In genomic region chr10:51699145-51699474, GRCh38 we compare ENCODE assay signal across 8 cellular contexts. TPM values are rescaled to one million over a fixed set of nuclear protein-coding genes. Genes with fewer than 3 reads are reported as not detected.
DNase-seq lines count a peak whose midpoint lies in the region; ATAC-seq, FAIRE-seq and TF ChIP-seq lines count a peak whose summit lies in the region.

No MANE protein-coding gene starts in this region.

- H3K27me3 Mint-ChIP-seq in activated T-cell treated with anti-CD3 and anti-CD28 coated beads, Interleukin-2, amount 50 U/mL, for 72 hours (ENCODE audit: low read depth), result no peaks in the 10 kb centered on the region

- H3K36me3 Mint-ChIP-seq in activated T-cell treated with anti-CD3 and anti-CD28 coated beads, Interleukin-2, amount 50 U/mL, for 72 hours (ENCODE audit: insufficient read depth in 2 of 2), result peaks cover 11 to 25% of the 10 kb centered on the region in 2 donors

- TF ChIP-seq POLR2A in A549 (IDR thresholded peaks at IDR 0.05; ENCODE audit: low read length), result no peak

- no peak for TF ChIP-seq RAD21 in A549 (conservative IDR thresholded peaks at IDR 0.05 in 1 of 2, IDR thresholded peaks at IDR 0.05 in 1 of 2)

- peak overlapping the region; percentile 95 for H3K4me2 ChIP-seq in A549

- H3K27me3 ChIP-seq in small intestine (ENCODE audit: control insufficient read depth in 2 of 2, insufficient read depth in 2 of 2, low read length in 2 of 2), result no peaks in the 10 kb centered on the region

- H3K9me3 Mint-ChIP-seq in activated T-cell treated with anti-CD3 and anti-CD28 coated beads, Interleukin-2, amount 50 U/mL, for 72 hours, result no peaks in the 10 kb centered on the region

- no peak for TF ChIP-seq EP300 in A549 (IDR thresholded peaks at IDR 0.05)

- no peaks in the 10 kb centered on the region for H3K36me3 ChIP-seq in small intestine (ENCODE audit: control insufficient read depth in 2 of 2, insufficient read depth in 2 of 2, low read length in 2 of 2)

- H3K9me3 ChIP-seq in A549 (no peaks in the 10 kb centered on the region), small intestine (ENCODE audit: control insufficient read depth, low read depth) (no peaks in the 10 kb centered on the region)

- H3K4me1 ChIP-seq in A549 (peaks cover 7% of the 10 kb centered on the region; the same call in 2 of the 3 replicates), small intestine (ENCODE audit: control insufficient read depth in 2 of 2, insufficient read depth in 1 of 2, low read depth in 1 of 2, low read length in 1 of 2) (peaks cover 14 to 15% of the 10 kb centered on the region in 2 donors)

- no peak for DNase-seq in A549 (ENCODE audit: low read depth in 1 of 2, low spot score in 1 of 2)
- no peak for DNase-seq in activated T-cell treated with anti-CD3 and anti-CD28 coated beads, Interleukin-2, amount 50 U/mL, for 72 hours
- DNase-seq in hepatic stellate cell (ENCODE audit: low spot score), result peak; percentile 12
- DNase-seq in small intestine, result no peak
- DNase-seq in NCI-H1436 treated with DMSO at 0.1 percent for 48 hours (lab: John Stamatoyannopoulos, UW), result no peak
- no peak for DNase-seq in 8988T

- no peak for TF ChIP-seq CTCF in A549 (IDR thresholded peaks at IDR 0.05)

- ATAC-seq in A549 (peak; percentile 58 to 80), GM19043 (IDR thresholded peaks at IDR 0.05; ENCODE audit: low read depth, unreplicated experiment) (peak; percentile 29), HG03175 (IDR thresholded peaks at IDR 0.05; ENCODE audit: unreplicated experiment) (peak; percentile 36)
- ATAC-seq in activated T-cell treated with anti-CD3 and anti-CD28 coated beads, Interleukin-2, amount 50 U/mL, for 72 hours (replicated peaks in 1 of 2), result peak; percentile 48 to 49

- H3K4me1 Mint-ChIP-seq in activated T-cell treated with anti-CD3 and anti-CD28 coated beads, Interleukin-2, amount 50 U/mL, for 72 hours (ENCODE audit: low read depth), result peaks cover 53% of the 10 kb centered on the region

- WGBS in A549 (ENCODE audit: missing lambda C conversion rate), result 0% methylated on average over 14 of the region's 14 CpGs
- WGBS in small intestine, 3 donors, result 0 to 1% (median 0%) methylated on average over 14 of the region's 14 CpGs

- peak overlapping the region; percentile 90 for H3K4me3 ChIP-seq in A549
- H3K4me3 ChIP-seq in small intestine (ENCODE audit: low read depth in 1 of 2, low read length in 2 of 2), result peak overlapping the region; percentile 53 to 64

- CTCF ChIA-PET in A549 (lab: Yijun Ruan, JAX), result interaction anchor here (2.0 kb wide), 1 partner anchor 16 kb away, joined by 5 read pairs; no protein-coding TSS in a partner anchor

- peak overlapping the region; percentile 100 for H3K27ac Mint-ChIP-seq in activated T-cell treated with anti-CD3 and anti-CD28 coated beads, Interleukin-2, amount 50 U/mL, for 72 hours

- H3K27ac ChIP-seq in A549, result peak overlapping the region; percentile 93 to 95
- H3K27ac ChIP-seq in small intestine (ENCODE audit: low read depth in 1 of 2, low read length in 1 of 2), result peak overlapping the region; percentile 25 to 91

- POLR2A ChIA-PET in A549 (lab: Yijun Ruan, JAX), result no interaction called here

- peak overlapping the region; percentile 97 for H3K4me3 Mint-ChIP-seq in activated T-cell treated with anti-CD3 and anti-CD28 coated beads, Interleukin-2, amount 50 U/mL, for 72 hours

- FAIRE-seq in A549 (lab: Jason Lieb, UNC) (no peak), small intestine (lab: Jason Lieb, UNC) (no peak)

TF ChIP-seq in A549, 52 proteins besides CTCF, POLR2A, EP300 and RAD21:
- TF ChIP-seq RNF2 (IDR thresholded peaks at IDR 0.05; ENCODE audit: borderline replicate concordance, low read depth), result no peak
- peak; percentile 72; the same call in 1 of the 2 replicates for TF ChIP-seq PHF8 (IDR thresholded peaks at IDR 0.05; ENCODE audit: borderline replicate concordance, low read depth)

RNA-seq across cellular contexts. Expression of gene CSTF2T, which starts 0.3 kb away (rescaled TPM):
- polyA plus RNA-seq in A549 (2011; rRNA removed) (9.4 and 11.6 TPM in 2 replicates), A549 (2017; fragmentation: RNase III; extraction: RNeasy Plus Mini Kit Qiagen cat#74134 plus additional on column Dnase treatment) (17.3 to 19.3 TPM (median 18.2 TPM) in 3 replicates), small intestine (10 to 100 TPM in 1 of 3 donors, 1 to 10 TPM in 2; 4.9 to 13.9 (median 6.5) TPM)
- 4.1 and 5.0 TPM in 2 replicates for polyA plus RNA-seq in A549 (2012; cell fraction: cytosol; rRNA removed)
- 4.4 and 6.5 TPM in 2 replicates for polyA plus RNA-seq in A549 (2012; cell fraction: nucleus; rRNA removed)
- 7.6 and 8.8 TPM in 2 replicates for polyA minus RNA-seq in A549 (2011; rRNA and poly(A)+ RNA removed)
- total RNA-seq in activated T-cell treated with anti-CD3 and anti-CD28 coated beads, Interleukin-2, amount 50 U/mL, for 72 hours, result 10 to 100 TPM; 35.8 to 39.0 TPM
